In genomic region chr6:29702519-29703103, GRCh38 we compare ENCODE assay signal across 9 cellular contexts. TPM values are rescaled to one million over a fixed set of nuclear protein-coding genes. Genes with fewer than 3 reads are reported as not detected.
DNase-seq lines count a peak whose midpoint lies in the region; ATAC-seq, FAIRE-seq and TF ChIP-seq lines count a peak whose summit lies in the region.
"Had no signal": no experiment of that assay in that cellular context is flagged by ENCODE, and none has a peak within 500 bp of the region (broad histone marks: within the 10 kb centered on the region; RNA-seq: fewer than 3 reads in every experiment).

No MANE protein-coding gene starts in this region.

- peaks cover 30% of the 10 kb centered on the region for H3K27me3 Mint-ChIP-seq in CD8-positive, alpha-beta T cell (ENCODE audit: low read depth)
- H3K27me3 Mint-ChIP-seq in chondrocyte (ENCODE audit: low read depth) (peaks cover 55% of the 10 kb centered on the region), mesothelial cell of epicardium (ENCODE audit: low read depth) (peaks cover 59% of the 10 kb centered on the region)

- H3K4me1 Mint-ChIP-seq in CD8-positive, alpha-beta T cell (ENCODE audit: low read depth), result peaks cover 25% of the 10 kb centered on the region
- H3K4me1 Mint-ChIP-seq in chondrocyte (ENCODE audit: low read depth), result no peaks in the 10 kb centered on the region
- no peaks in the 10 kb centered on the region for H3K4me1 Mint-ChIP-seq in mesothelial cell of epicardium

- no peak overlapping the region for H3K4me3 Mint-ChIP-seq in CD8-positive, alpha-beta T cell
- H3K4me3 Mint-ChIP-seq in chondrocyte (ENCODE audit: unreplicated experiment) (no peak overlapping the region), mesothelial cell of epicardium (no peak overlapping the region)

- POLR2A ChIA-PET in CD8-positive, alpha-beta T cell (lab: Charles Lee), result interaction anchor here (1.0 kb wide), 1 partner anchor 358 kb away, joined by 3 read pairs; no protein-coding TSS in a partner anchor

- intact Hi-C loops in CD8-positive, alpha-beta T cell (cut with DNase I, micrococcal nuclease), result loop anchor here in 1 of 2 experiments (1.0 to 5.0 kb wide), 2 partner anchors 133 to 310 kb away; no protein-coding TSS in a partner anchor

- H3K9me3 Mint-ChIP-seq in CD8-positive, alpha-beta T cell, result no peaks in the 10 kb centered on the region
- no peaks in the 10 kb centered on the region for H3K9me3 Mint-ChIP-seq in chondrocyte (ENCODE audit: low read depth)
- H3K9me3 Mint-ChIP-seq in mesothelial cell of epicardium, result no peaks in the 10 kb centered on the region

- no peaks in the 10 kb centered on the region for H3K36me3 ChIP-seq in CD8-positive, alpha-beta T cell (ENCODE audit: insufficient read depth, low read length)
- H3K36me3 ChIP-seq: pancreas had no signal

- no peaks in the 10 kb centered on the region for H3K27me3 ChIP-seq in CD8-positive, alpha-beta T cell (ENCODE audit: insufficient read depth, low read length)

- peak; percentile 71 for TF ChIP-seq CTCF in CD8-positive, alpha-beta T cell (IDR thresholded peaks at IDR 0.05)
- TF ChIP-seq CTCF in chondrocyte (IDR thresholded peaks at IDR 0.05), result peak; percentile 82
- peak; percentile 67 for TF ChIP-seq CTCF in mesothelial cell of epicardium (IDR thresholded peaks at IDR 0.05; ENCODE audit: unreplicated experiment)

- no peak overlapping the region for H3K4me3 ChIP-seq in CD8-positive, alpha-beta T cell (ENCODE audit: low read depth, low read length)
- H3K4me3 ChIP-seq: pancreas had no signal

- peaks cover 27% of the 10 kb centered on the region for H3K4me1 ChIP-seq in CD8-positive, alpha-beta T cell (ENCODE audit: insufficient read depth, low read length)
- H3K4me1 ChIP-seq: pancreas had no signal

- ATAC-seq in CD8-positive, alpha-beta T cell, result peak; percentile 73
- peak; percentile 92 for ATAC-seq in stimulated activated naive CD8-positive, alpha-beta T cell treated with anti-CD3 and anti-CD28 coated beads, Interleukin-15, Interleukin-2, amounts not matched to agents 100 U/mL and 50 U/mL, for 24 hours

- H3K9me3 ChIP-seq in CD8-positive, alpha-beta T cell (ENCODE audit: low read length), result no peaks in the 10 kb centered on the region
- H3K9me3 ChIP-seq: pancreas had no signal

- DNase-seq in CD8-positive, alpha-beta T cell, result peak; percentile 58 to 91 (median 70)
- DNase-seq in HTR-8/SVneo (ENCODE audit: insufficient read length, low spot score) (peak; percentile 66), chondrocyte (ENCODE audit: low spot score) (no peak), mesothelial cell of epicardium (ENCODE audit: low spot score in 2 of 2, unreplicated experiment in 2 of 2) (peak in 1 of 2 experiments; percentile 70), NCI-H510A treated with DMSO at 0.1 percent for 48 hours (lab: John Stamatoyannopoulos, UW) (no peak), NCI-H1417 treated with DMSO at 0.1 percent for 48 hours (lab: John Stamatoyannopoulos, UW) (no peak)
- DNase-seq in activated CD4-positive, CD25-positive, alpha-beta regulatory T cell (lab: John Stamatoyannopoulos, UW), result peak; percentile 52 to 79 (median 70)
- DNase-seq in stimulated activated naive CD8-positive, alpha-beta T cell treated with anti-CD3 and anti-CD28 coated beads, Interleukin-15, Interleukin-2, amounts not matched to agents 100 U/mL and 50 U/mL, for 24 hours, result peak; percentile 93

- FAIRE-seq in HTR-8/SVneo (lab: Jason Lieb, UNC), result no peak
- FAIRE-seq: pancreas had no signal

- H3K27ac Mint-ChIP-seq in CD8-positive, alpha-beta T cell, result no peak overlapping the region
- H3K27ac Mint-ChIP-seq in chondrocyte (ENCODE audit: unreplicated experiment) (no peak overlapping the region), mesothelial cell of epicardium (no peak overlapping the region)

- H3K36me3 Mint-ChIP-seq in CD8-positive, alpha-beta T cell, result no peaks in the 10 kb centered on the region
- no peaks in the 10 kb centered on the region for H3K36me3 Mint-ChIP-seq in chondrocyte (ENCODE audit: low read depth)
- no peaks in the 10 kb centered on the region for H3K36me3 Mint-ChIP-seq in mesothelial cell of epicardium

- CTCF ChIA-PET in CD8-positive, alpha-beta T cell (lab: Charles Lee), result interaction anchor here (0.6 to 3.9 kb wide), 30 partner anchors 9 to 401 kb away, joined by 3 to 55 read pairs (median 4); partner anchors contain the start of gene MOG

- no peak overlapping the region for H3K27ac ChIP-seq in CD8-positive, alpha-beta T cell (ENCODE audit: low read depth, low read length)
- H3K27ac ChIP-seq: pancreas had no signal

RNA-seq across cellular contexts. Expression of gene HLA-F, which starts 20.6 kb away (rescaled TPM):
- 100 to 1,000 TPM; 378 to 382 TPM for total RNA-seq in CD8-positive, alpha-beta T cell
- total RNA-seq in chondrocyte (5.1 to 6.6 TPM (median 6.4 TPM) in 3 replicates), mesothelial cell of epicardium (2.0 to 2.5 TPM (median 2.1 TPM) in 3 replicates)

RNA-seq across cellular contexts. Expression of gene ZFP57, which starts 21.7 kb away (rescaled TPM):
- not detected for total RNA-seq in CD8-positive, alpha-beta T cell
- total RNA-seq in chondrocyte (not detected in 3 replicates), mesothelial cell of epicardium (0.11 TPM in 2 of 3 replicates, not detected in the other)

RNA-seq across cellular contexts. Expression of gene MOG, which starts 45.7 kb away (rescaled TPM):
- total RNA-seq in CD8-positive, alpha-beta T cell, result not detected
- total RNA-seq in chondrocyte (0.82 TPM in 1 of 3 replicates, not detected in the others), mesothelial cell of epicardium (0.65 to 1.4 TPM (median 0.82 TPM) in 3 replicates)
- total RNA-seq: pancreas had no signal

Comparison
In these comparisons a context has a peak if more than half of its experiments do, and no peak if none do; other contexts are left out.
1. DNase-seq: peak in CD8-positive, alpha-beta T cell (7 of 7), HTR-8/SVneo (single experiment), activated CD4-positive, CD25-positive, alpha-beta regulatory T cell (4 of 4) and stimulated activated naive CD8-positive, alpha-beta T cell treated with anti-CD3 and anti-CD28 coated beads, Interleukin-15, Interleukin-2, amounts not matched to agents 100 U/mL and 50 U/mL, for 24 hours (single experiment); none in chondrocyte (single experiment), NCI-H510A treated with DMSO at 0.1 percent for 48 hours (single experiment) and NCI-H1417 treated with DMSO at 0.1 percent for 48 hours (single experiment).
2. RNA of gene HLA-F, which starts 20.6 kb away (total RNA-seq): 378 to 382 TPM in CD8-positive, alpha-beta T cell; 5.1 to 6.6 TPM in chondrocyte and 2.0 to 2.5 TPM in mesothelial cell of epicardium; every median in the first group is over 10 times any median in the second.
3. Peak in every context shown above with its lines, with median percentiles within 50 percentile points of each other: CTCF ChIP-seq.